ENCODE assay signal across 1 cellular context in genomic region chr4:37602454-37603069, GRCh38.
TF ChIP-seq lines count a peak whose summit lies in the region.

No MANE protein-coding gene starts in this region.

TF ChIP-seq in HepG2, 621 proteins besides CTCF, POLR2A, EP300 and RAD21 (continued from another document):
- no peak for TF ChIP-seq ZBTB2 (CRISPR knock-in tag; IDR thresholded peaks at IDR 0.05; ENCODE audit: low read depth)
- no peak for TF ChIP-seq SRSF4 (IDR thresholded peaks at IDR 0.05; ENCODE audit: low read depth, low read length, poor library complexity, severe bottlenecking)
